ENCODE assay signal across 24 cellular contexts in the genomic region with DNA sequence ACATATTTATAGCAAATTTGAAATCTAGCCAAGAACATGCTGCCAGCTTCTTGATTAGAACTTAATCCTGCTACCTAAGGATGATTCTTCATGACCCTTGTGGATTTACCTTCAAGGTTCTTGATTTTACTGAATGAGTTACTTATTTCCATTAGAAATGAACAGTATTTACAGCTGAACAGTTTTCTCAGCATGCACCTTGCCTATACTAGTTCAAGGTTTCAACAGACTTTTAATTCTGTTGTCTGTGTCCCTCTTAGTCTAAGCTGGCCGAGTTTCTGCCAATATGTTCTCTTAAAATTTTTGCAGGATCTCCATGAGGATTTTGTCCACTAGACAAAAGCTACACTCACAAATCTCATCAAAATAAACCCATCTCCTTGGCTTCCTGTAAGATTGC.
"Had no signal": no experiment of that assay in that cellular context is flagged by ENCODE, and none has a peak within 500 bp of the region (broad histone marks: within the 10 kb centered on the region; RNA-seq: fewer than 3 reads in every experiment).

No MANE protein-coding gene starts in this region.

- H3K27ac Mint-ChIP-seq: T-cell; T-helper 1 cell treated with Interleukin-12 subunit alpha and Interleukin-12 subunit beta and Interleukin-4 antibody, amounts not matched to agents 30 μg/mL and 1 μg/mL, for 36 hours had no signal

- H3K4me1 Mint-ChIP-seq: T-cell had no signal

- H3K9me3 Mint-ChIP-seq: T-cell; T-helper 1 cell treated with Interleukin-12 subunit alpha and Interleukin-12 subunit beta and Interleukin-4 antibody, amounts not matched to agents 30 μg/mL and 1 μg/mL, for 36 hours had no signal

- H3K9ac ChIP-seq: SK-N-SH had no signal

- H3K36me3 Mint-ChIP-seq: T-cell had no signal

- ATAC-seq: Panc1, PC-3, Right ventricle myocardium inferior, T-cell had no signal

- H3K27ac ChIP-seq: SJSA1 had no signal

- H3K36me3 ChIP-seq: MG63, SJSA1 had no signal

- DNase-seq: IMR-90, Karpas-422, KG1, MG63, NCI-H1092, NCI-H1105 treated with DMSO at 0.1 percent for 48 hours, NCI-H1417 treated with DMSO at 0.1 percent for 48 hours, NCI-H146, NCI-H1694 treated with DMSO at 0.1 percent for 48 hours, NCI-H1930, NCI-H2081, NCI-H2107, NCI-H2227 treated with DMSO at 0.1 percent for 48 hours, NCI-H524, NCI-H526 treated with DMSO at 0.1 percent for 48 hours, NCI-H748 treated with DMSO at 0.1 percent for 48 hours, SHP77 treated with DMSO at 0.1 percent for 48 hours, SK-N-SH, T-cell had no signal

- H3K9me3 ChIP-seq: MG63, SJSA1, SK-N-SH had no signal

- H3K4me3 ChIP-seq: MG63, SJSA1 had no signal

- H3K4me2 ChIP-seq: SK-N-SH had no signal

- H3K4me3 Mint-ChIP-seq: T-cell; T-helper 1 cell treated with Interleukin-12 subunit alpha and Interleukin-12 subunit beta and Interleukin-4 antibody, amounts not matched to agents 30 μg/mL and 1 μg/mL, for 36 hours had no signal

- H3K27me3 ChIP-seq: MG63, SJSA1 had no signal

- H3K4me1 ChIP-seq: SJSA1 had no signal
